In the genomic region with DNA sequence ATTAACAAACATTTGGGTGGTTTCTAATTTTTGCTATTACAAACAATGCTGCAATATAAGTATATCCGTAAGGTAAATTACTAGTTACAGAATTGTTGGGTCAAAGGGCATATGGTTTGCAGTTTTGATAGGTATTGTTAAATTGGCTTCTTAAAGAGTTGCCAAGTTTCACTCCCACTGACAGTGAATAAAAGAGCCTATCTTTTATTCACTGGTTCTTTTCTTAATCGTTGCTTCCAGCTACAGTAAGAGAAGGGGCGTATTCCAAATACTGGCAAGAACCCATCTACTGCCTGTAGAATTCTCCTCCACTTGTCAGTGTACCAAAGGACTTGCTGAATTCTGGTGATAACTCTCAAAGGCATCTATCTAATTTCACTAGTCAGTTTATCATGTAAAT, we compare ENCODE assay signal across 2 cellular contexts.
TF ChIP-seq lines count a peak whose summit lies in the region.

No MANE protein-coding gene starts in this region.

TF ChIP-seq in IMR-90, 13 proteins besides CTCF, POLR2A, EP300 and RAD21:
- TF ChIP-seq CEBPB (IDR thresholded peaks at IDR 0.05; ENCODE audit: low read depth, low read length) (no peak), MAFK (IDR thresholded peaks at IDR 0.05; ENCODE audit: low read depth, low read length) (no peak), NFE2L2 (IDR thresholded peaks at IDR 0.05; ENCODE audit: low read depth, low read length) (no peak), CHD1 (IDR thresholded peaks at IDR 0.05; ENCODE audit: low read depth, low read length) (no peak), RCOR1 (IDR thresholded peaks at IDR 0.05; ENCODE audit: insufficient replicate concordance, low read length) (no peak), FOS (IDR thresholded peaks at IDR 0.05; ENCODE audit: low read depth, low read length) (no peak), MAZ (IDR thresholded peaks at IDR 0.05; ENCODE audit: borderline replicate concordance, low read depth, low read length) (no peak), BHLHE40 (IDR thresholded peaks at IDR 0.05; ENCODE audit: low read depth, low read length) (no peak), SMC3 (IDR thresholded peaks at IDR 0.05; ENCODE audit: low read depth, low read length) (no peak), MXI1 (IDR thresholded peaks at IDR 0.05; ENCODE audit: borderline replicate concordance, low read depth, low read length) (no peak), RFX5 (IDR thresholded peaks at IDR 0.05; ENCODE audit: low read depth, low read length) (no peak)
- TF ChIP-seq, protein P1, sequence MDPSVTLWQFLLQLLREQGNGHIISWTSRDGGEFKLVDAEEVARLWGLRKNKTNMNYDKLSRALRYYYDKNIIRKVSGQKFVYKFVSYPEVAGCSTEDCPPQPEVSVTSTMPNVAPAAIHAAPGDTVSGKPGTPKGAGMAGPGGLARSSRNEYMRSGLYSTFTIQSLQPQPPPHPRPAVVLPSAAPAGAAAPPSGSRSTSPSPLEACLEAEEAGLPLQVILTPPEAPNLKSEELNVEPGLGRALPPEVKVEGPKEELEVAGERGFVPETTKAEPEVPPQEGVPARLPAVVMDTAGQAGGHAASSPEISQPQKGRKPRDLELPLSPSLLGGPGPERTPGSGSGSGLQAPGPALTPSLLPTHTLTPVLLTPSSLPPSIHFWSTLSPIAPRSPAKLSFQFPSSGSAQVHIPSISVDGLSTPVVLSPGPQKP (IDR thresholded peaks at IDR 0.05; ENCODE audit: borderline replicate concordance, low read depth, low read length): no peak
- TF ChIP-seq, protein P2, sequence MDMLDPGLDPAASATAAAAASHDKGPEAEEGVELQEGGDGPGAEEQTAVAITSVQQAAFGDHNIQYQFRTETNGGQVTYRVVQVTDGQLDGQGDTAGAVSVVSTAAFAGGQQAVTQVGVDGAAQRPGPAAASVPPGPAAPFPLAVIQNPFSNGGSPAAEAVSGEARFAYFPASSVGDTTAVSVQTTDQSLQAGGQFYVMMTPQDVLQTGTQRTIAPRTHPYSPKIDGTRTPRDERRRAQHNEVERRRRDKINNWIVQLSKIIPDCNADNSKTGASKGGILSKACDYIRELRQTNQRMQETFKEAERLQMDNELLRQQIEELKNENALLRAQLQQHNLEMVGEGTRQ (IDR thresholded peaks at IDR 0.05; ENCODE audit: low read depth, low read length): no peak

TF ChIP-seq in WTC11, 78 proteins besides CTCF, POLR2A, EP300 and RAD21:
- TF ChIP-seq HMGA2 (CRISPR knock-in tag; IDR thresholded peaks at IDR 0.05) (no peak), KAT7 (CRISPR knock-in tag; IDR thresholded peaks at IDR 0.05; ENCODE audit: borderline replicate concordance) (no peak), TEAD4 (CRISPR knock-in tag; IDR thresholded peaks at IDR 0.05) (no peak), ATF1 (CRISPR knock-in tag; IDR thresholded peaks at IDR 0.05) (no peak)
- TF ChIP-seq, protein P3, sequence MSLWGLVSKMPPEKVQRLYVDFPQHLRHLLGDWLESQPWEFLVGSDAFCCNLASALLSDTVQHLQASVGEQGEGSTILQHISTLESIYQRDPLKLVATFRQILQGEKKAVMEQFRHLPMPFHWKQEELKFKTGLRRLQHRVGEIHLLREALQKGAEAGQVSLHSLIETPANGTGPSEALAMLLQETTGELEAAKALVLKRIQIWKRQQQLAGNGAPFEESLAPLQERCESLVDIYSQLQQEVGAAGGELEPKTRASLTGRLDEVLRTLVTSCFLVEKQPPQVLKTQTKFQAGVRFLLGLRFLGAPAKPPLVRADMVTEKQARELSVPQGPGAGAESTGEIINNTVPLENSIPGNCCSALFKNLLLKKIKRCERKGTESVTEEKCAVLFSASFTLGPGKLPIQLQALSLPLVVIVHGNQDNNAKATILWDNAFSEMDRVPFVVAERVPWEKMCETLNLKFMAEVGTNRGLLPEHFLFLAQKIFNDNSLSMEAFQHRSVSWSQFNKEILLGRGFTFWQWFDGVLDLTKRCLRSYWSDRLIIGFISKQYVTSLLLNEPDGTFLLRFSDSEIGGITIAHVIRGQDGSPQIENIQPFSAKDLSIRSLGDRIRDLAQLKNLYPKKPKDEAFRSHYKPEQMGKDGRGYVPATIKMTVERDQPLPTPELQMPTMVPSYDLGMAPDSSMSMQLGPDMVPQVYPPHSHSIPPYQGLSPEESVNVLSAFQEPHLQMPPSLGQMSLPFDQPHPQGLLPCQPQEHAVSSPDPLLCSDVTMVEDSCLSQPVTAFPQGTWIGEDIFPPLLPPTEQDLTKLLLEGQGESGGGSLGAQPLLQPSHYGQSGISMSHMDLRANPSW (CRISPR knock-in tag; conservative IDR thresholded peaks at IDR 0.05; ENCODE audit: low read depth): no peak
- TF ChIP-seq, protein P4, sequence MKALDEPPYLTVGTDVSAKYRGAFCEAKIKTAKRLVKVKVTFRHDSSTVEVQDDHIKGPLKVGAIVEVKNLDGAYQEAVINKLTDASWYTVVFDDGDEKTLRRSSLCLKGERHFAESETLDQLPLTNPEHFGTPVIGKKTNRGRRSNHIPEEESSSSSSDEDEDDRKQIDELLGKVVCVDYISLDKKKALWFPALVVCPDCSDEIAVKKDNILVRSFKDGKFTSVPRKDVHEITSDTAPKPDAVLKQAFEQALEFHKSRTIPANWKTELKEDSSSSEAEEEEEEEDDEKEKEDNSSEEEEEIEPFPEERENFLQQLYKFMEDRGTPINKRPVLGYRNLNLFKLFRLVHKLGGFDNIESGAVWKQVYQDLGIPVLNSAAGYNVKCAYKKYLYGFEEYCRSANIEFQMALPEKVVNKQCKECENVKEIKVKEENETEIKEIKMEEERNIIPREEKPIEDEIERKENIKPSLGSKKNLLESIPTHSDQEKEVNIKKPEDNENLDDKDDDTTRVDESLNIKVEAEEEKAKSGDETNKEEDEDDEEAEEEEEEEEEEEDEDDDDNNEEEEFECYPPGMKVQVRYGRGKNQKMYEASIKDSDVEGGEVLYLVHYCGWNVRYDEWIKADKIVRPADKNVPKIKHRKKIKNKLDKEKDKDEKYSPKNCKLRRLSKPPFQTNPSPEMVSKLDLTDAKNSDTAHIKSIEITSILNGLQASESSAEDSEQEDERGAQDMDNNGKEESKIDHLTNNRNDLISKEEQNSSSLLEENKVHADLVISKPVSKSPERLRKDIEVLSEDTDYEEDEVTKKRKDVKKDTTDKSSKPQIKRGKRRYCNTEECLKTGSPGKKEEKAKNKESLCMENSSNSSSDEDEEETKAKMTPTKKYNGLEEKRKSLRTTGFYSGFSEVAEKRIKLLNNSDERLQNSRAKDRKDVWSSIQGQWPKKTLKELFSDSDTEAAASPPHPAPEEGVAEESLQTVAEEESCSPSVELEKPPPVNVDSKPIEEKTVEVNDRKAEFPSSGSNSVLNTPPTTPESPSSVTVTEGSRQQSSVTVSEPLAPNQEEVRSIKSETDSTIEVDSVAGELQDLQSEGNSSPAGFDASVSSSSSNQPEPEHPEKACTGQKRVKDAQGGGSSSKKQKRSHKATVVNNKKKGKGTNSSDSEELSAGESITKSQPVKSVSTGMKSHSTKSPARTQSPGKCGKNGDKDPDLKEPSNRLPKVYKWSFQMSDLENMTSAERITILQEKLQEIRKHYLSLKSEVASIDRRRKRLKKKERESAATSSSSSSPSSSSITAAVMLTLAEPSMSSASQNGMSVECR (CRISPR knock-in tag; IDR thresholded peaks at IDR 0.05; ENCODE audit: borderline replicate concordance): no peak
- TF ChIP-seq, protein P5, sequence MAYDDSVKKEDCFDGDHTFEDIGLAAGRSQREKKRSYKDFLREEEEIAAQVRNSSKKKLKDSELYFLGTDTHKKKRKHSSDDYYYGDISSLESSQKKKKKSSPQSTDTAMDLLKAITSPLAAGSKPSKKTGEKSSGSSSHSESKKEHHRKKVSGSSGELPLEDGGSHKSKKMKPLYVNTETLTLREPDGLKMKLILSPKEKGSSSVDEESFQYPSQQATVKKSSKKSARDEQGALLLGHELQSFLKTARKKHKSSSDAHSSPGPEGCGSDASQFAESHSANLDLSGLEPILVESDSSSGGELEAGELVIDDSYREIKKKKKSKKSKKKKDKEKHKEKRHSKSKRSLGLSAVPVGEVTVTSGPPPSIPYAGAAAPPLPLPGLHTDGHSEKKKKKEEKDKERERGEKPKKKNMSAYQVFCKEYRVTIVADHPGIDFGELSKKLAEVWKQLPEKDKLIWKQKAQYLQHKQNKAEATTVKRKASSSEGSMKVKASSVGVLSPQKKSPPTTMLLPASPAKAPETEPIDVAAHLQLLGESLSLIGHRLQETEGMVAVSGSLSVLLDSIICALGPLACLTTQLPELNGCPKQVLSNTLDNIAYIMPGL (CRISPR knock-in tag; IDR thresholded peaks at IDR 0.05): no peak
- TF ChIP-seq, protein P6, sequence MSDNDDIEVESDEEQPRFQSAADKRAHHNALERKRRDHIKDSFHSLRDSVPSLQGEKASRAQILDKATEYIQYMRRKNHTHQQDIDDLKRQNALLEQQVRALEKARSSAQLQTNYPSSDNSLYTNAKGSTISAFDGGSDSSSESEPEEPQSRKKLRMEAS (CRISPR knock-in tag; IDR thresholded peaks at IDR 0.05): no peak
